1 cellular context compared by ENCODE assay signal in genomic region chr19:43474986-43475705, GRCh38.
A peak's percentile ranks its signal among the peaks of the same experiment; 100 is the strongest.
TF ChIP-seq lines count a peak whose summit lies in the region.

No MANE protein-coding gene starts in this region.

TF ChIP-seq in K562, 482 proteins besides CTCF, POLR2A, EP300 and RAD21 (continued from another document and continues in another):
- TF ChIP-seq HMG20A (CRISPR knock-in tag; conservative IDR thresholded peaks at IDR 0.05) (no peak), RCOR1 (IDR thresholded peaks at IDR 0.05; ENCODE audit: borderline replicate concordance in 1 of 2, low read depth in 2 of 2, low read length in 2 of 2) (peak in 1 of 2 experiments; percentile 63; a peak in 1 of 4 replicates), CBX2 (IDR thresholded peaks at IDR 0.05; ENCODE audit: insufficient read depth, low read length, poor library complexity, severe bottlenecking) (no peak), MNT (conservative IDR thresholded peaks at IDR 0.05) (peak; percentile 63 to 74), ATF7 (IDR thresholded peaks at IDR 0.05) (peak; percentile 94), POLR2B (IDR thresholded peaks at IDR 0.05; ENCODE audit: low read depth, partially characterized antibody) (peak; percentile 62), XRCC4 (IDR thresholded peaks at IDR 0.05; ENCODE audit: extremely low read depth, insufficient read depth, insufficient read length) (no peak), ZNF444 (CRISPR knock-in tag; IDR thresholded peaks at IDR 0.05) (no peak), SAP30 (IDR thresholded peaks at IDR 0.05; ENCODE audit: borderline replicate concordance, insufficient read depth, low read depth, low read length, poor library complexity, severe bottlenecking) (no peak), E2F1 (CRISPR knock-in tag; IDR thresholded peaks at IDR 0.05) (peak; percentile 81), GABPB2 (CRISPR knock-in tag; conservative IDR thresholded peaks at IDR 0.05) (no peak), ETV1 (tag; conservative IDR thresholded peaks at IDR 0.05; ENCODE audit: low read depth) (0 out of 2 replicates have a peak, but pooled peaks have one; percentile 5), XRCC3 (IDR thresholded peaks at IDR 0.05) (no peak), MAZ (CRISPR knock-in tag; conservative IDR thresholded peaks at IDR 0.05 in 1 of 2, IDR thresholded peaks at IDR 0.05 in 1 of 2) (peak; percentile 57 to 76), HMGN3 (IDR thresholded peaks at IDR 0.05; ENCODE audit: borderline replicate concordance, extremely low read depth, insufficient read length, low read depth, low read length) (peak; percentile 74), MECOM (CRISPR knock-in tag; IDR thresholded peaks at IDR 0.05) (no peak), ZNF398 (CRISPR knock-in tag; IDR thresholded peaks at IDR 0.05) (no peak), ZNF766 (CRISPR knock-in tag; conservative IDR thresholded peaks at IDR 0.05) (no peak), BCOR (IDR thresholded peaks at IDR 0.05) (no peak), CBX3 (IDR thresholded peaks at IDR 0.05; ENCODE audit: borderline replicate concordance in 1 of 2, low read length in 2 of 2) (peak in 1 of 2 experiments; percentile 47; a peak in 1 of 3 replicates), MAFK (IDR thresholded peaks at IDR 0.05; ENCODE audit: low read length) (0 out of 2 replicates have a peak, but pooled peaks have one; percentile 1), KLF1 (tag; IDR thresholded peaks at IDR 0.05) (0 out of 2 replicates have a peak, but pooled peaks have one; percentile 18), CCNT2 (IDR thresholded peaks at IDR 0.05; ENCODE audit: borderline replicate concordance, extremely low read depth, insufficient read length, low read depth, low read length) (peak; percentile 67), POLR2AphosphoS5 (IDR thresholded peaks at IDR 0.05; ENCODE audit: control insufficient read depth, insufficient read depth, low read depth, low read length) (peak; percentile 62; the same call in 1 of the 2 replicates)
- TF ChIP-seq, protein P1, sequence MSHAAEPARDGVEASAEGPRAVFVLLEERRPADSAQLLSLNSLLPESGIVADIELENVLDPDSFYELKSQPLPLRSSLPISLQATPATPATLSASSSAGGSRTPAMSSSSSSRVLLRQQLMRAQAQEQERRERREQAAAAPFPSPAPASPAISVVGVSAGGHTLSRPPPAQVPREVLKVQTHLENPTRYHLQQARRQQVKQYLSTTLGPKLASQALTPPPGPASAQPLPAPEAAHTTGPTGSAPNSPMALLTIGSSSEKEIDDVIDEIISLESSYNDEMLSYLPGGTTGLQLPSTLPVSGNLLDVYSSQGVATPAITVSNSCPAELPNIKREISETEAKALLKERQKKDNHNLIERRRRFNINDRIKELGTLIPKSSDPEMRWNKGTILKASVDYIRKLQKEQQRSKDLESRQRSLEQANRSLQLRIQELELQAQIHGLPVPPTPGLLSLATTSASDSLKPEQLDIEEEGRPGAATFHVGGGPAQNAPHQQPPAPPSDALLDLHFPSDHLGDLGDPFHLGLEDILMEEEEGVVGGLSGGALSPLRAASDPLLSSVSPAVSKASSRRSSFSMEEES (CRISPR knock-in tag; IDR thresholded peaks at IDR 0.05) = no peak
- TF ChIP-seq, protein P2, sequence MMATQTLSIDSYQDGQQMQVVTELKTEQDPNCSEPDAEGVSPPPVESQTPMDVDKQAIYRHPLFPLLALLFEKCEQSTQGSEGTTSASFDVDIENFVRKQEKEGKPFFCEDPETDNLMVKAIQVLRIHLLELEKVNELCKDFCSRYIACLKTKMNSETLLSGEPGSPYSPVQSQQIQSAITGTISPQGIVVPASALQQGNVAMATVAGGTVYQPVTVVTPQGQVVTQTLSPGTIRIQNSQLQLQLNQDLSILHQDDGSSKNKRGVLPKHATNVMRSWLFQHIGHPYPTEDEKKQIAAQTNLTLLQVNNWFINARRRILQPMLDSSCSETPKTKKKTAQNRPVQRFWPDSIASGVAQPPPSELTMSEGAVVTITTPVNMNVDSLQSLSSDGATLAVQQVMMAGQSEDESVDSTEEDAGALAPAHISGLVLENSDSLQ (IDR thresholded peaks at IDR 0.05) = peak; percentile 95
- TF ChIP-seq, protein P3, sequence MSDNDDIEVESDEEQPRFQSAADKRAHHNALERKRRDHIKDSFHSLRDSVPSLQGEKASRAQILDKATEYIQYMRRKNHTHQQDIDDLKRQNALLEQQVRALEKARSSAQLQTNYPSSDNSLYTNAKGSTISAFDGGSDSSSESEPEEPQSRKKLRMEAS (CRISPR knock-in tag; IDR thresholded peaks at IDR 0.05) = peak; percentile 71
- TF ChIP-seq, protein P4, sequence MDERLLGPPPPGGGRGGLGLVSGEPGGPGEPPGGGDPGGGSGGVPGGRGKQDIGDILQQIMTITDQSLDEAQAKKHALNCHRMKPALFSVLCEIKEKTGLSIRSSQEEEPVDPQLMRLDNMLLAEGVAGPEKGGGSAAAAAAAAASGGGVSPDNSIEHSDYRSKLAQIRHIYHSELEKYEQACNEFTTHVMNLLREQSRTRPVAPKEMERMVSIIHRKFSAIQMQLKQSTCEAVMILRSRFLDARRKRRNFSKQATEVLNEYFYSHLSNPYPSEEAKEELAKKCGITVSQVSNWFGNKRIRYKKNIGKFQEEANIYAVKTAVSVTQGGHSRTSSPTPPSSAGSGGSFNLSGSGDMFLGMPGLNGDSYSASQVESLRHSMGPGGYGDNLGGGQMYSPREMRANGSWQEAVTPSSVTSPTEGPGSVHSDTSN (CRISPR knock-in tag; IDR thresholded peaks at IDR 0.05; ENCODE audit: low read depth) = 0 out of 2 replicates have a peak, but pooled peaks have one; percentile 13
- TF ChIP-seq, protein P4 (tag; conservative IDR thresholded peaks at IDR 0.05; ENCODE audit: low read depth) = peak; percentile 41; the same call in 1 of the 2 replicates
- TF ChIP-seq, protein P5, sequence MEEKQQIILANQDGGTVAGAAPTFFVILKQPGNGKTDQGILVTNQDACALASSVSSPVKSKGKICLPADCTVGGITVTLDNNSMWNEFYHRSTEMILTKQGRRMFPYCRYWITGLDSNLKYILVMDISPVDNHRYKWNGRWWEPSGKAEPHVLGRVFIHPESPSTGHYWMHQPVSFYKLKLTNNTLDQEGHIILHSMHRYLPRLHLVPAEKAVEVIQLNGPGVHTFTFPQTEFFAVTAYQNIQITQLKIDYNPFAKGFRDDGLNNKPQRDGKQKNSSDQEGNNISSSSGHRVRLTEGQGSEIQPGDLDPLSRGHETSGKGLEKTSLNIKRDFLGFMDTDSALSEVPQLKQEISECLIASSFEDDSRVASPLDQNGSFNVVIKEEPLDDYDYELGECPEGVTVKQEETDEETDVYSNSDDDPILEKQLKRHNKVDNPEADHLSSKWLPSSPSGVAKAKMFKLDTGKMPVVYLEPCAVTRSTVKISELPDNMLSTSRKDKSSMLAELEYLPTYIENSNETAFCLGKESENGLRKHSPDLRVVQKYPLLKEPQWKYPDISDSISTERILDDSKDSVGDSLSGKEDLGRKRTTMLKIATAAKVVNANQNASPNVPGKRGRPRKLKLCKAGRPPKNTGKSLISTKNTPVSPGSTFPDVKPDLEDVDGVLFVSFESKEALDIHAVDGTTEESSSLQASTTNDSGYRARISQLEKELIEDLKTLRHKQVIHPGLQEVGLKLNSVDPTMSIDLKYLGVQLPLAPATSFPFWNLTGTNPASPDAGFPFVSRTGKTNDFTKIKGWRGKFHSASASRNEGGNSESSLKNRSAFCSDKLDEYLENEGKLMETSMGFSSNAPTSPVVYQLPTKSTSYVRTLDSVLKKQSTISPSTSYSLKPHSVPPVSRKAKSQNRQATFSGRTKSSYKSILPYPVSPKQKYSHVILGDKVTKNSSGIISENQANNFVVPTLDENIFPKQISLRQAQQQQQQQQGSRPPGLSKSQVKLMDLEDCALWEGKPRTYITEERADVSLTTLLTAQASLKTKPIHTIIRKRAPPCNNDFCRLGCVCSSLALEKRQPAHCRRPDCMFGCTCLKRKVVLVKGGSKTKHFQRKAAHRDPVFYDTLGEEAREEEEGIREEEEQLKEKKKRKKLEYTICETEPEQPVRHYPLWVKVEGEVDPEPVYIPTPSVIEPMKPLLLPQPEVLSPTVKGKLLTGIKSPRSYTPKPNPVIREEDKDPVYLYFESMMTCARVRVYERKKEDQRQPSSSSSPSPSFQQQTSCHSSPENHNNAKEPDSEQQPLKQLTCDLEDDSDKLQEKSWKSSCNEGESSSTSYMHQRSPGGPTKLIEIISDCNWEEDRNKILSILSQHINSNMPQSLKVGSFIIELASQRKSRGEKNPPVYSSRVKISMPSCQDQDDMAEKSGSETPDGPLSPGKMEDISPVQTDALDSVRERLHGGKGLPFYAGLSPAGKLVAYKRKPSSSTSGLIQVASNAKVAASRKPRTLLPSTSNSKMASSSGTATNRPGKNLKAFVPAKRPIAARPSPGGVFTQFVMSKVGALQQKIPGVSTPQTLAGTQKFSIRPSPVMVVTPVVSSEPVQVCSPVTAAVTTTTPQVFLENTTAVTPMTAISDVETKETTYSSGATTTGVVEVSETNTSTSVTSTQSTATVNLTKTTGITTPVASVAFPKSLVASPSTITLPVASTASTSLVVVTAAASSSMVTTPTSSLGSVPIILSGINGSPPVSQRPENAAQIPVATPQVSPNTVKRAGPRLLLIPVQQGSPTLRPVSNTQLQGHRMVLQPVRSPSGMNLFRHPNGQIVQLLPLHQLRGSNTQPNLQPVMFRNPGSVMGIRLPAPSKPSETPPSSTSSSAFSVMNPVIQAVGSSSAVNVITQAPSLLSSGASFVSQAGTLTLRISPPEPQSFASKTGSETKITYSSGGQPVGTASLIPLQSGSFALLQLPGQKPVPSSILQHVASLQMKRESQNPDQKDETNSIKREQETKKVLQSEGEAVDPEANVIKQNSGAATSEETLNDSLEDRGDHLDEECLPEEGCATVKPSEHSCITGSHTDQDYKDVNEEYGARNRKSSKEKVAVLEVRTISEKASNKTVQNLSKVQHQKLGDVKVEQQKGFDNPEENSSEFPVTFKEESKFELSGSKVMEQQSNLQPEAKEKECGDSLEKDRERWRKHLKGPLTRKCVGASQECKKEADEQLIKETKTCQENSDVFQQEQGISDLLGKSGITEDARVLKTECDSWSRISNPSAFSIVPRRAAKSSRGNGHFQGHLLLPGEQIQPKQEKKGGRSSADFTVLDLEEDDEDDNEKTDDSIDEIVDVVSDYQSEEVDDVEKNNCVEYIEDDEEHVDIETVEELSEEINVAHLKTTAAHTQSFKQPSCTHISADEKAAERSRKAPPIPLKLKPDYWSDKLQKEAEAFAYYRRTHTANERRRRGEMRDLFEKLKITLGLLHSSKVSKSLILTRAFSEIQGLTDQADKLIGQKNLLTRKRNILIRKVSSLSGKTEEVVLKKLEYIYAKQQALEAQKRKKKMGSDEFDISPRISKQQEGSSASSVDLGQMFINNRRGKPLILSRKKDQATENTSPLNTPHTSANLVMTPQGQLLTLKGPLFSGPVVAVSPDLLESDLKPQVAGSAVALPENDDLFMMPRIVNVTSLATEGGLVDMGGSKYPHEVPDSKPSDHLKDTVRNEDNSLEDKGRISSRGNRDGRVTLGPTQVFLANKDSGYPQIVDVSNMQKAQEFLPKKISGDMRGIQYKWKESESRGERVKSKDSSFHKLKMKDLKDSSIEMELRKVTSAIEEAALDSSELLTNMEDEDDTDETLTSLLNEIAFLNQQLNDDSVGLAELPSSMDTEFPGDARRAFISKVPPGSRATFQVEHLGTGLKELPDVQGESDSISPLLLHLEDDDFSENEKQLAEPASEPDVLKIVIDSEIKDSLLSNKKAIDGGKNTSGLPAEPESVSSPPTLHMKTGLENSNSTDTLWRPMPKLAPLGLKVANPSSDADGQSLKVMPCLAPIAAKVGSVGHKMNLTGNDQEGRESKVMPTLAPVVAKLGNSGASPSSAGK (IDR thresholded peaks at IDR 0.05) = peak; percentile 96
